In genomic region chr3:142578309-142579223, GRCh38 we compare ENCODE assay signal across 8 cellular contexts. TPM values are rescaled to one million over a fixed set of nuclear protein-coding genes. Genes with fewer than 3 reads are reported as not detected.
DNase-seq lines count a peak whose midpoint lies in the region; TF ChIP-seq lines count a peak whose summit lies in the region.

ATR (minus strand) TSS chr3:142578733; CDS start chr3:142578704, 29 bp downstream.

- H3K9me3 ChIP-seq in neutrophil, result no peaks in the 10 kb centered on the region

- POLR2A ChIA-PET in HEK293T (lab: Yijun Ruan, JAX), result interaction anchor here (0.6 to 2.1 kb wide), 12 partner anchors 8 to 421 kb away, joined by 3 to 12 read pairs (median 4); partner anchors contain the start of genes PLS1 and TRPC1

- H3K4me1 ChIP-seq in neutrophil (ENCODE audit: control insufficient read depth in 1 of 2, insufficient read depth in 1 of 2, low read depth in 1 of 2, low read length in 1 of 2), result peaks cover 20 to 23% of the 10 kb centered on the region in 2 experiments

- TF ChIP-seq CTCF in neutrophil (IDR thresholded peaks at IDR 0.05), result no peak

- in situ Hi-C loops in SK-MEL-5 (cut with HindIII; ENCODE audit: low pct_unique_long_range_greater_than_20kb, low sequenced_read_pairs), result no loop called here

- no peaks in the 10 kb centered on the region for H3K36me3 ChIP-seq in neutrophil

- peak; percentile 92 for DNase-seq in GF-D8 (lab: John Stamatoyannopoulos, UW)
- peak; percentile 91 for DNase-seq in HEK293T (ENCODE audit: extremely low spot score)
- peak; percentile 95 for DNase-seq in MV-4-11 (lab: John Stamatoyannopoulos, UW)
- peak; percentile 96 for DNase-seq in SK-MEL-5 (ENCODE audit: low read depth, low spot score)
- peak; percentile 96 for DNase-seq in activated naive CD4-positive, alpha-beta T cell treated with Interleukin-2 at 50 U/mL for 16 hours
- DNase-seq in foreskin melanocyte, result peak; percentile 93
- peak; percentile 59 to 96 (median 91) for DNase-seq in substantia nigra (lab: John Stamatoyannopoulos, UW)

- CTCF ChIA-PET in HEK293T (lab: Yijun Ruan, JAX), result no interaction called here

- H3K27me3 ChIP-seq in neutrophil, result peaks cover 15% of the 10 kb centered on the region

- peak within 1 kb of the TSS; percentile 90 for H3K27ac ChIP-seq in neutrophil
- peak within 1 kb of the TSS; percentile 76 for H3K27ac ChIP-seq in substantia nigra (ENCODE audit: low read depth, low read length, poor library complexity, severe bottlenecking)

- peak within 1 kb of the TSS; percentile 85 to 88 for H3K4me3 ChIP-seq in neutrophil (ENCODE audit: low read depth in 1 of 2, low read length in 1 of 2)

TF ChIP-seq in HEK293T, 16 proteins besides CTCF, POLR2A, EP300 and RAD21:
- TF ChIP-seq L3MBTL2 (conservative IDR thresholded peaks at IDR 0.05) (peak; percentile 86), PKNOX1 (IDR thresholded peaks at IDR 0.05) (peak; percentile 83), SP1 (IDR thresholded peaks at IDR 0.05) (no peak), ELF4 (IDR thresholded peaks at IDR 0.05) (peak; percentile 81), FOXM1 (IDR thresholded peaks at IDR 0.05; ENCODE audit: borderline replicate concordance) (peak; percentile 98), ARNT (IDR thresholded peaks at IDR 0.05) (peak; percentile 36; the same call in 1 of the 2 replicates)
TF ChIP-seq in HEK293T: peak in this region for 5.

RNA-seq across cellular contexts. Expression of gene ATR, which starts in this region (rescaled TPM):
- 26.0 and 33.5 TPM in 2 replicates for total RNA-seq in SK-MEL-5 (2014; rRNA removed; shearing (Covaris generic))
- polyA plus RNA-seq in SK-MEL-5 (2015; cell fraction: cytosol; rRNA removed), result 13.2 and 27.0 TPM in 2 replicates
- polyA plus RNA-seq in SK-MEL-5 (2015; cell fraction: nucleus; rRNA removed), result 138 and 171 TPM in 2 replicates

Comparison
In these comparisons a context has a peak if more than half of its experiments do, and no peak if none do; other contexts are left out.
1. Peak in every context shown above with its lines: DNase-seq, H3K4me3 ChIP-seq and H3K27ac ChIP-seq.